In the genomic region with DNA sequence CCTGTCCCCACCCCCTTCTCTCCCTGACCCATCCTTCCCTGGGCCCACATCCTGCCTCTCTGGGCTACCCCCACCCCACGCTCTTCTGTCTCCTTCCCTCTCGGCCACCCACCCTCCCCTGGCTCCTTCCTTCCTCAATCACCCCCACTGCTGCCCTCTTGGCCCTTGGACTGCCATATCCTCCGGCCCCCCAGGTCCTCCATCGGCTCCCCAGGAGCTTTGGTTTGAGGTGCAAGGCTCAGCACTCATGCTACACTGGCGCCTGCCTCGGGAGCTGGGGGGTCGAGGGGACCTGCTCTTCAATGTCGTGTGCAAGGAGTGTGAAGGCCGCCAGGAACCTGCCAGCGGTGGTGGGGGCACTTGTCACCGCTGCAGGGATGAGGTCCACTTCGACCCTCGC, we compare ENCODE assay signal across 3 cellular contexts.
TF ChIP-seq lines count a peak whose summit lies in the region.

No MANE protein-coding gene starts in this region.

TF ChIP-seq in SK-N-SH, 30 proteins besides CTCF, POLR2A, EP300 and RAD21:
- TF ChIP-seq MXI1 (IDR thresholded peaks at IDR 0.05; ENCODE audit: low read depth, low read length) = no peak
- TF ChIP-seq TCF12 (IDR thresholded peaks at IDR 0.05) = no peak
- TF ChIP-seq, protein P1, sequence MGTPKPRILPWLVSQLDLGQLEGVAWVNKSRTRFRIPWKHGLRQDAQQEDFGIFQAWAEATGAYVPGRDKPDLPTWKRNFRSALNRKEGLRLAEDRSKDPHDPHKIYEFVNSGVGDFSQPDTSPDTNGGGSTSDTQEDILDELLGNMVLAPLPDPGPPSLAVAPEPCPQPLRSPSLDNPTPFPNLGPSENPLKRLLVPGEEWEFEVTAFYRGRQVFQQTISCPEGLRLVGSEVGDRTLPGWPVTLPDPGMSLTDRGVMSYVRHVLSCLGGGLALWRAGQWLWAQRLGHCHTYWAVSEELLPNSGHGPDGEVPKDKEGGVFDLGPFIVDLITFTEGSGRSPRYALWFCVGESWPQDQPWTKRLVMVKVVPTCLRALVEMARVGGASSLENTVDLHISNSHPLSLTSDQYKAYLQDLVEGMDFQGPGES (IDR thresholded peaks at IDR 0.05; ENCODE audit: low read depth, low read length) = no peak
- no peak for TF ChIP-seq SMC3 (IDR thresholded peaks at IDR 0.05; ENCODE audit: low read depth, low read length)
- TF ChIP-seq, protein P2, sequence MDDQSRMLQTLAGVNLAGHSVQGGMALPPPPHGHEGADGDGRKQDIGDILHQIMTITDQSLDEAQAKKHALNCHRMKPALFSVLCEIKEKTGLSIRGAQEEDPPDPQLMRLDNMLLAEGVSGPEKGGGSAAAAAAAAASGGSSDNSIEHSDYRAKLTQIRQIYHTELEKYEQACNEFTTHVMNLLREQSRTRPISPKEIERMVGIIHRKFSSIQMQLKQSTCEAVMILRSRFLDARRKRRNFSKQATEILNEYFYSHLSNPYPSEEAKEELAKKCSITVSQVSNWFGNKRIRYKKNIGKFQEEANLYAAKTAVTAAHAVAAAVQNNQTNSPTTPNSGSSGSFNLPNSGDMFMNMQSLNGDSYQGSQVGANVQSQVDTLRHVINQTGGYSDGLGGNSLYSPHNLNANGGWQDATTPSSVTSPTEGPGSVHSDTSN (IDR thresholded peaks at IDR 0.05) = no peak
- TF ChIP-seq RCOR1 (IDR thresholded peaks at IDR 0.05; ENCODE audit: low read length) = no peak
- TF ChIP-seq, protein P3, sequence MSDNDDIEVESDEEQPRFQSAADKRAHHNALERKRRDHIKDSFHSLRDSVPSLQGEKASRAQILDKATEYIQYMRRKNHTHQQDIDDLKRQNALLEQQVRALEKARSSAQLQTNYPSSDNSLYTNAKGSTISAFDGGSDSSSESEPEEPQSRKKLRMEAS (IDR thresholded peaks at IDR 0.05; ENCODE audit: low read depth) = no peak
- TF ChIP-seq USF2 (IDR thresholded peaks at IDR 0.05; ENCODE audit: borderline replicate concordance, low read depth, low read length) = no peak
- TF ChIP-seq ELF1 (IDR thresholded peaks at IDR 0.05) = no peak
- TF ChIP-seq GATA2 (CRISPR knock-in tag; IDR thresholded peaks at IDR 0.05) = no peak
- no peak for TF ChIP-seq SIN3A (IDR thresholded peaks at IDR 0.05; ENCODE audit: borderline replicate concordance, low read depth, low read length)
- TF ChIP-seq JUND (IDR thresholded peaks at IDR 0.05) = no peak
- no peak for TF ChIP-seq CHD2 (IDR thresholded peaks at IDR 0.05; ENCODE audit: low read length, partially characterized antibody)
- TF ChIP-seq FOSL2 (IDR thresholded peaks at IDR 0.05; ENCODE audit: borderline replicate concordance, low read depth) = no peak
- TF ChIP-seq, protein P4, sequence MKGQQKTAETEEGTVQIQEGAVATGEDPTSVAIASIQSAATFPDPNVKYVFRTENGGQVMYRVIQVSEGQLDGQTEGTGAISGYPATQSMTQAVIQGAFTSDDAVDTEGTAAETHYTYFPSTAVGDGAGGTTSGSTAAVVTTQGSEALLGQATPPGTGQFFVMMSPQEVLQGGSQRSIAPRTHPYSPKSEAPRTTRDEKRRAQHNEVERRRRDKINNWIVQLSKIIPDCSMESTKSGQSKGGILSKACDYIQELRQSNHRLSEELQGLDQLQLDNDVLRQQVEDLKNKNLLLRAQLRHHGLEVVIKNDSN (IDR thresholded peaks at IDR 0.05; ENCODE audit: borderline replicate concordance, low read depth) = no peak
- TF ChIP-seq POLR2AphosphoS5 (IDR thresholded peaks at IDR 0.05; ENCODE audit: low read depth, low read length) = no peak
- TF ChIP-seq RXRA (IDR thresholded peaks at IDR 0.05; ENCODE audit: borderline replicate concordance, low read depth) = no peak
- no peak for TF ChIP-seq FOXM1 (IDR thresholded peaks at IDR 0.05; ENCODE audit: low read depth)
- no peak for TF ChIP-seq EZH2phosphoT487 (IDR thresholded peaks at IDR 0.05; ENCODE audit: borderline replicate concordance, low read depth)
- no peak for TF ChIP-seq TAF1 (IDR thresholded peaks at IDR 0.05; ENCODE audit: borderline replicate concordance, low read depth, low read length)

TF ChIP-seq in SK-N-SH treated with all-trans-retinoic acid at 6 μM for 48 hours, 23 proteins besides CTCF, POLR2A, EP300 and RAD21:
- TF ChIP-seq ZC3H10 (CRISPR knock-in tag; IDR thresholded peaks at IDR 0.05) = no peak
- no peak for TF ChIP-seq CSDC2 (CRISPR knock-in tag; IDR thresholded peaks at IDR 0.05)

TF ChIP-seq in H1, 55 proteins besides CTCF, POLR2A, EP300 and RAD21:
- no peak for TF ChIP-seq BRCA1 (IDR thresholded peaks at IDR 0.05; ENCODE audit: low read depth, low read length)
- TF ChIP-seq SAP30 (IDR thresholded peaks at IDR 0.05; ENCODE audit: insufficient read depth, insufficient replicate concordance, low read length) = no peak
- TF ChIP-seq TEAD4 (IDR thresholded peaks at IDR 0.05; ENCODE audit: low read depth, low read length) = no peak
- no peak for TF ChIP-seq EZH2 (IDR thresholded peaks at IDR 0.05; ENCODE audit: low read depth, low read length, severe bottlenecking)
- no peak for TF ChIP-seq TBP (IDR thresholded peaks at IDR 0.05; ENCODE audit: low read depth, low read length)
- TF ChIP-seq, protein P5, sequence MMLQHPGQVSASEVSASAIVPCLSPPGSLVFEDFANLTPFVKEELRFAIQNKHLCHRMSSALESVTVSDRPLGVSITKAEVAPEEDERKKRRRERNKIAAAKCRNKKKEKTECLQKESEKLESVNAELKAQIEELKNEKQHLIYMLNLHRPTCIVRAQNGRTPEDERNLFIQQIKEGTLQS (IDR thresholded peaks at IDR 0.05; ENCODE audit: insufficient read depth, low read depth, low read length) = no peak
- TF ChIP-seq NANOG (IDR thresholded peaks at IDR 0.05; ENCODE audit: insufficient read depth, low read depth, low read length, poor library complexity, severe bottlenecking) = no peak
